In genomic region chr6:106098383-106099234, GRCh38 we compare ENCODE assay signal across 1 cellular context.
TF ChIP-seq lines count a peak whose summit lies in the region.

No MANE protein-coding gene starts in this region.

TF ChIP-seq in GM23338, 12 proteins besides CTCF, POLR2A, EP300 and RAD21 (continued from another document):
- no peak for TF ChIP-seq REST (IDR thresholded peaks at IDR 0.05; ENCODE audit: unreplicated experiment)
- TF ChIP-seq CREB1 (CRISPR knock-in tag; IDR thresholded peaks at IDR 0.05; ENCODE audit: low read depth) = no peak
TF ChIP-seq in GM23338: peak in this region for 0.
